Comparison of ENCODE assay signal across 8 cellular contexts in the genomic region with DNA sequence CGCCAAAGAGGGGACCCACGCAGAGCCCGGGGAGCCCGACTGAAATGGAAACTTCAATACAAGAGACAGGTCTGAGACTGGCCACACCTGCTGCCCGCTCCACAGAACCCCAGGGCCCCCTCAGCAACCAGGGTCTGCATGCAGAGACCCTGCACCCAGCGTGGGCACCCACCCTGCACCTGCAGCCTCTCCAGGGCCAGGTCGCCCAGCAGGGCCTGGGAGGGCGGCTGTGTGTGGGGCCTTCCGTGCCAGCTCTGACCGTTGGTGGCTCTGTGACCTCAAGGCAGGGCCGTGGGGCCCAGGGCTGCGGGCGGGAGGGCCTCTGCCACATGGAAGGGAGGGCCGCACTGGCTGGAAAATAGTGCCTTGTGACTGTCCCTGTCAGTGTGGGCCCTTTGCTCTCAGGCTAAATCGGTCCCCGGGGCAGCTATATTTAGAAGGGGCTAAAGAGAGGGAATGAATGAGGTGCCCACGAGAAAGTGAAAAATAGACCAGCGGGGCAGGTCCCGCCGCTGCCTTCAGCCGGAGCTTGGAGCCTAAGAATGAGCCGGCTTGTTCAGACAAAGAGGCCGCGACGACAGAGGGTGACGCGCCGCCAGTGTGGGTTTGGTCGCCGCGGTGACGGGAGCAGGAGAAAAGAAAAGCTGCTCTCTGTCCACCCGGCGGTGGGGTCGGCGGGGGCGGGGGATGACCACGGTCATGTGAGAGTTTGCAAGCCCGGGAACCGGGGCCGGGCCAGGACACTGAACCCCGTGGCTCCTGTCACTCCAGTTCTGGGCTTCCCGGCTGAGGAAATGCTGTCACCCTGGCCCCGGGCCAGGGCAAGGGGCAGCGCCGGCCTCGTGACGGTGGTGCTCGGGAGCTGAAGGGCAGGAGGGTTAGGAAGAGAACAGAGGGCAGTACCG.
DNase-seq lines count a peak whose midpoint lies in the region; TF ChIP-seq lines count a peak whose summit lies in the region.

No MANE protein-coding gene starts in this region.

- no peaks in the 10 kb centered on the region for H3K36me3 ChIP-seq in brain microvascular endothelial cell (replicated peaks)

- DNase-seq in brain microvascular endothelial cell (peak; percentile 62), left kidney (ENCODE audit: low read depth, low spot score) (peak; percentile 81), GM19238 (ENCODE audit: insufficient read length, low spot score) (no peak), KG1 (lab: John Stamatoyannopoulos, UW) (no peak)
- no peak for DNase-seq in activated CD4-positive, alpha-beta memory T cell treated with anti-CD3 and anti-CD28 coated beads, Interleukin-2, amount 10 ng/mL, durations not matched to agents 7 days and 5 days
- DNase-seq in activated CD4-positive, alpha-beta T cell treated with anti-CD3 and anti-CD28 coated beads for 4 hours, result no peak

- H3K9me3 Mint-ChIP-seq in IgD-negative memory B cell, result no peaks in the 10 kb centered on the region
- no peaks in the 10 kb centered on the region for H3K9me3 Mint-ChIP-seq in activated CD4-positive, alpha-beta memory T cell treated with anti-CD3 and anti-CD28 coated beads, Interleukin-2, amount 10 ng/mL, durations not matched to agents 7 days and 5 days

- H3K27me3 Mint-ChIP-seq in IgD-negative memory B cell, result no peaks in the 10 kb centered on the region
- no peaks in the 10 kb centered on the region for H3K27me3 Mint-ChIP-seq in activated CD4-positive, alpha-beta memory T cell treated with anti-CD3 and anti-CD28 coated beads, Interleukin-2, amount 10 ng/mL, durations not matched to agents 7 days and 5 days

- no peak for TF ChIP-seq CTCF in brain microvascular endothelial cell (IDR thresholded peaks at IDR 0.05; ENCODE audit: low read depth, low read length, missing control alignments)

- CTCF ChIA-PET in activated CD4-positive, alpha-beta memory T cell treated with anti-CD3 and anti-CD28 coated beads, Interleukin-2, amount 10 ng/mL, durations not matched to agents 7 days and 5 days (lab: Charles Lee), result no interaction called here

- peak overlapping the region; percentile 53 to 89 (median 88) for H3K27ac Mint-ChIP-seq in IgD-negative memory B cell
- H3K27ac Mint-ChIP-seq in activated CD4-positive, alpha-beta memory T cell treated with anti-CD3 and anti-CD28 coated beads, Interleukin-2, amount 10 ng/mL, durations not matched to agents 7 days and 5 days, result no peak overlapping the region

- peaks cover 14 to 25% (median 19%) of the 10 kb centered on the region in 3 donors for H3K4me1 Mint-ChIP-seq in IgD-negative memory B cell
- H3K4me1 Mint-ChIP-seq in activated CD4-positive, alpha-beta memory T cell treated with anti-CD3 and anti-CD28 coated beads, Interleukin-2, amount 10 ng/mL, durations not matched to agents 7 days and 5 days, result peaks cover 45% of the 10 kb centered on the region

- no peaks in the 10 kb centered on the region for H3K36me3 Mint-ChIP-seq in IgD-negative memory B cell
- peaks cover 2% of the 10 kb centered on the region for H3K36me3 Mint-ChIP-seq in activated CD4-positive, alpha-beta memory T cell treated with anti-CD3 and anti-CD28 coated beads, Interleukin-2, amount 10 ng/mL, durations not matched to agents 7 days and 5 days (ENCODE audit: low read depth)

- H3K4me3 ChIP-seq in brain microvascular endothelial cell (ENCODE audit: low read depth, low read length) (no peak overlapping the region), skin epidermis (no peak overlapping the region)

- peak overlapping the region in 2 of 4 donors; percentile 54 to 63 for H3K4me3 Mint-ChIP-seq in IgD-negative memory B cell
- H3K4me3 Mint-ChIP-seq in activated CD4-positive, alpha-beta memory T cell treated with anti-CD3 and anti-CD28 coated beads, Interleukin-2, amount 10 ng/mL, durations not matched to agents 7 days and 5 days, result no peak overlapping the region

- H3K27ac ChIP-seq in brain microvascular endothelial cell, result peak overlapping the region; percentile 33
- H3K27ac ChIP-seq in skin epidermis, result peak overlapping the region in 18 of 21 experiments; percentile 3 to 88 (median 56)

- POLR2A ChIA-PET in activated CD4-positive, alpha-beta memory T cell treated with anti-CD3 and anti-CD28 coated beads, Interleukin-2, amount 10 ng/mL, durations not matched to agents 7 days and 5 days (lab: Charles Lee), result interaction anchor here (2.3 to 5.2 kb wide), 2 partner anchors 69 to 70 kb away, joined by 11 to 58 read pairs; a partner anchor contains a TSS

- in situ Hi-C loops in brain microvascular endothelial cell (cut with HindIII; ENCODE audit: low pct_ligation_motif_present, low sequenced_read_pairs), result no loop called here

- no peaks in the 10 kb centered on the region for H3K27me3 ChIP-seq in brain microvascular endothelial cell (replicated peaks)

Comparison
In these comparisons a context has a peak if more than half of its experiments do, and no peak if none do; other contexts are left out.
1. DNase-seq: peak in brain microvascular endothelial cell (single experiment) and left kidney (single experiment); none in activated CD4-positive, alpha-beta memory T cell treated with anti-CD3 and anti-CD28 coated beads, Interleukin-2, amount 10 ng/mL, durations not matched to agents 7 days and 5 days (single experiment), GM19238 (single experiment), KG1 (single experiment) and activated CD4-positive, alpha-beta T cell treated with anti-CD3 and anti-CD28 coated beads for 4 hours (0 of 2).